ENCODE assay signal across 8 cellular contexts in the genomic region with DNA sequence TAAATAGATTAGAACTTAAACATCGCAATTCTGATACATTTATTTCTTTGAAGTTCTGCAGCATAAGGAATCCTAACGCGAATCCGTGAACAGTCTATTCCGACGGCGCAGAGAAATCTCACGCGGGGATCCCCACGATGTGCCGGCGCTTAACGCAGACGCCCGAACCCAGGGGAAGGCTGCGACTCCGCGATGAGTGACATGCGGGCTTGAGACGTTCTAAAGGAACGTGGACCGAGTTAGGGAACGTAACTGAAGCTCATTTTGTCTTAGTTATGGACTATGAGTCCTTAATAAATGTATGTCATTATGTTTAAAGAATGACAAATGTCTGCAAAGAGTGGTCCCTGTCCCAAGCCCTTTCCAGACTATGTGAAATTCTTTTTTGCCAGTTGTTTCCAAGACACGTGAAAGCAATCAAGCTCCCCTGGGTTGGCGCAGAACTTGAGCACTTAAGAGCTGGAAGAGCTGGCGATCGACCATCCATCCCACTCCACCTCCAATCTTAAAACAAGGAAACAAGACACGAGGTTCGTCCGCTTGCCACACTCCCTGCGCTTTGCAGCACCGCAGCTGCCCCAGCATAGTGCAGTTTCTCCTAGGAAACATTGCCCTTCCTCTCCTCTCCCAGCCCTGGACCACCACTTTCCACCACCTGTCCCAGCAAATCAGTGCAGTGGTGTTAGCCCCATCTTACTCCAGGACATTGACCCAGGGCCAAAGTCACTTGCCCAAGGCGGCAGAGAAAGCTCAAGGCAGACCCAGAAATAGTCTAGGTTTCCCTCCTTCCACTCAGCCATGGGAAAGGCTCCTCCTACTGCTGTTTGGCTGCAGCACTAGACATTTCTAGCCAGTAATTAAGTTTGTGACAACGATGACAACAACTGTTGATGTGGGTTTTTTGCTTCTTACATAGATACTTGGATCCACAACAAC. TPM values are rescaled to one million over a fixed set of nuclear protein-coding genes. Genes with fewer than 3 reads are reported as not detected.
DNase-seq lines count a peak whose midpoint lies in the region; ATAC-seq, FAIRE-seq and TF ChIP-seq lines count a peak whose summit lies in the region.

No MANE protein-coding gene starts in this region.

- H3K36me3 Mint-ChIP-seq in endothelial cell (ENCODE audit: low read depth, unreplicated experiment) (peaks cover 3% of the 10 kb centered on the region), naive B cell (peaks cover 0 to 3% of the 10 kb centered on the region in 2 donors)

- H3K4me3 Mint-ChIP-seq in endothelial cell (ENCODE audit: unreplicated experiment) (peak overlapping the region; percentile 92), naive B cell (peak overlapping the region; percentile 40 to 83 (median 77))

- H3K27me3 Mint-ChIP-seq in endothelial cell (ENCODE audit: unreplicated experiment), result peaks cover 15% of the 10 kb centered on the region
- peaks cover 43 to 65% (median 59%) of the 10 kb centered on the region in 3 donors for H3K27me3 Mint-ChIP-seq in naive B cell

- no peaks in the 10 kb centered on the region for H3K9me3 Mint-ChIP-seq in endothelial cell (ENCODE audit: unreplicated experiment)
- H3K9me3 Mint-ChIP-seq in naive B cell, result peaks cover 0 to under 1% (median 0%) of the 10 kb centered on the region in 7 donors

- in situ Hi-C loops in GM13977 (cut with MboI; ENCODE audit: low pct_unique_long_range_greater_than_20kb, low sequenced_read_pairs, unreplicated experiment), result no loop called here

- DNase-seq in ELR (ENCODE audit: low read depth) (peak; percentile 54), NCI-H82 treated with DMSO at 0.1 percent for 48 hours (lab: John Stamatoyannopoulos, UW; ENCODE audit: unreplicated experiment) (peak; percentile 8), endothelial cell (ENCODE audit: low spot score) (peak; percentile 30), naive B cell (no peak), GM13977 (ENCODE audit: low spot score) (no peak), RCC 7860 (ENCODE audit: low spot score) (no peak)
- DNase-seq in activated effector memory CD4-positive, alpha-beta T cell treated with Interleukin-2 at 50 U/mL for 16 hours, result no peak
- no peak for DNase-seq in activated CD4-positive, alpha-beta T cell treated with anti-CD3 and anti-CD28 coated beads, Interleukin-2, amount 50 U/mL, for 48 hours

- TF ChIP-seq CTCF in endothelial cell (IDR thresholded peaks at IDR 0.05; ENCODE audit: unreplicated experiment) (no peak), GM13977 (IDR thresholded peaks at IDR 0.05; ENCODE audit: extremely low read depth, insufficient read depth, missing control alignments) (no peak)

- ATAC-seq in naive B cell (ENCODE audit: low read depth in 2 of 2), result no peak

- H3K4me1 Mint-ChIP-seq in endothelial cell (ENCODE audit: unreplicated experiment) (peaks cover 30% of the 10 kb centered on the region), naive B cell (peaks cover 0 to 16% (median 13%) of the 10 kb centered on the region in 3 donors)

- H3K27ac Mint-ChIP-seq in endothelial cell (ENCODE audit: unreplicated experiment) (peak overlapping the region; percentile 68), naive B cell (peak overlapping the region in 1 of 6 donors; percentile 23)

- no peak for FAIRE-seq in RCC 7860 (lab: Jason Lieb, UNC)

RNA-seq across cellular contexts. Expression of gene PARD3, which starts 1.2 kb away (rescaled TPM):
- total RNA-seq in endothelial cell (ENCODE audit: unreplicated experiment), result 35.2 TPM
- under 1 TPM in 3 of 6 donors, not detected in 3; 0.05 to 0.36 (median 0.16) TPM for polyA plus RNA-seq in naive B cell (ENCODE audit: low read depth in 6 of 6)

Comparison
In these comparisons a context has a peak if more than half of its experiments do, and no peak if none do; other contexts are left out.
1. DNase-seq: peak in ELR (single experiment), NCI-H82 treated with DMSO at 0.1 percent for 48 hours (single experiment) and endothelial cell (single experiment); none in naive B cell (single experiment), activated effector memory CD4-positive, alpha-beta T cell treated with Interleukin-2 at 50 U/mL for 16 hours (single experiment), GM13977 (single experiment), RCC 7860 (single experiment) and activated CD4-positive, alpha-beta T cell treated with anti-CD3 and anti-CD28 coated beads, Interleukin-2, amount 50 U/mL, for 48 hours (0 of 2).